10 cellular contexts compared by ENCODE assay signal in the genomic region with DNA sequence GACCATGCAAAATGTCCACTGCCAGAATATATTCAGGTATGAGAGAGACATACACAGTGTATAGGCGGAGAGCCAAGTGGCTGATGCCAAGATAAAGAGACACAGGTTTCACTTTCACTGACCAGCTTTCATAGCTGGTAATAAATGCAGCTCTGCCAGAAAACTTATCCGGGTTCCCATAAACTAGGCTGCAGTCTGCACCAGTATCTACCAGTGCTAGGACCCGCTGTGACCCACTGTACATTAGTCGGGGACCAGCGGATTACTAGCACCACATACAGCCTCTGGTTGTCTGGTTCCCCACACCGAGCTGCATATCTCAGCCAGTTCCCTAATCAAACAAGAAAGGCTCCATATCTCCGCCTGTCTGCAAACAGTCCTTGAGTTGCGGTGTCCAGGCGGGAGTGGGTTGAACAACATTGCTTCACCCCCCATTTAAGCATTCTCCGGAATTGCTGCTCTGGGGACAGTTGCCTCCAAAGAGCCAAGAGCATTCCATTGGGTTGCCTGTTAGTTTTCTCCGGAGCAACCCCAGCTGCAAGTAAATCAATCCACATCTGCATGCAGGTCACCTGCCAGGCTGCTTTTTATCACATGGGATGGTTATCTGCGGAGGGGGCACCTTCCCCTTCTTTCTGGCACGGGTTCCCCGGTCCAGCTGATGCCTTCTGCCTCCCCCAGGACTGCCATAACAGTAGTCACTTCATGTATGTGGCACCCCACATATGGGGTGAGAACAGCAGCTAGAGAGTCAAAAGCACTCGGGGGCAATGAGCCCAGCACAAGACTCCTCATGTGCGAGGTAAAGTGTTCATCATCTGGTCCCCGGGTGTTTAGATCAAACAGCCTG. TPM values are rescaled to one million over a fixed set of nuclear protein-coding genes. Genes with fewer than 3 reads are reported as not detected.
DNase-seq lines count a peak whose midpoint lies in the region; ATAC-seq, FAIRE-seq and TF ChIP-seq lines count a peak whose summit lies in the region.
"Had no signal": no experiment of that assay in that cellular context is flagged by ENCODE, and none has a peak within 500 bp of the region (broad histone marks: within the 10 kb centered on the region; RNA-seq: fewer than 3 reads in every experiment).

No MANE protein-coding gene starts in this region.

- H3K4me2 ChIP-seq in parathyroid adenoma (ENCODE audit: low read length) = peak overlapping the region; percentile 29
- H3K4me2 ChIP-seq in mesendoderm (ENCODE audit: low read length) = no peak overlapping the region

- intact Hi-C loops in esophagus squamous epithelium (cut with DNase I) = no loop called here

- H3K27ac ChIP-seq in esophagus squamous epithelium (peak overlapping the region in 1 of 4 donors; percentile 5), parathyroid adenoma (no peak overlapping the region), mesendoderm (ENCODE audit: low read depth, low read length) (no peak overlapping the region)

- H3K18ac ChIP-seq in mesendoderm (ENCODE audit: low read length) = no peak overlapping the region

- TF ChIP-seq POLR2A in esophagus squamous epithelium (IDR thresholded peaks at IDR 0.05) = no peak
- no peak for TF ChIP-seq POLR2A in GM12891 (IDR thresholded peaks at IDR 0.05; ENCODE audit: low read depth, low read length)

- no peaks in the 10 kb centered on the region for H3K79me2 ChIP-seq in parathyroid adenoma
- no peaks in the 10 kb centered on the region for H3K79me2 ChIP-seq in mesendoderm (ENCODE audit: control insufficient read depth, insufficient read depth, low read length)

- H4K8ac ChIP-seq in mesendoderm (ENCODE audit: low read depth, low read length) = no peak overlapping the region

- H3K4me1 ChIP-seq in esophagus squamous epithelium (peaks cover 7 to 25% (median 15%) of the 10 kb centered on the region in 3 donors), parathyroid adenoma (peaks cover 12% of the 10 kb centered on the region), mesendoderm (ENCODE audit: control insufficient read depth, low read depth, low read length) (no peaks in the 10 kb centered on the region)

- no peak overlapping the region for H2BK120ac ChIP-seq in mesendoderm (ENCODE audit: low read depth, low read length)

- no peak overlapping the region for H3K9ac ChIP-seq in parathyroid adenoma
- no peak overlapping the region for H3K9ac ChIP-seq in mesendoderm (ENCODE audit: low read length)

- no peak for ATAC-seq in GM19324 (IDR thresholded peaks at IDR 0.05; ENCODE audit: low FRiP score, unreplicated experiment)

- H2BK5ac ChIP-seq in mesendoderm (ENCODE audit: low read length) = no peak overlapping the region

- H3K36me3 ChIP-seq in esophagus squamous epithelium (no peaks in the 10 kb centered on the region), parathyroid adenoma (ENCODE audit: control insufficient read depth, insufficient read depth, low read length) (no peaks in the 10 kb centered on the region), mesendoderm (ENCODE audit: control insufficient read depth, insufficient read depth, low read length) (no peaks in the 10 kb centered on the region)

- no peaks in the 10 kb centered on the region for H3K79me1 ChIP-seq in mesendoderm (ENCODE audit: low read length)

- H3K36me3 Mint-ChIP-seq in activated naive CD8-positive, alpha-beta T cell treated with anti-CD3 and anti-CD28 coated beads for 36 hours = peaks cover 3% of the 10 kb centered on the region

- no peak overlapping the region for H3K4me3 Mint-ChIP-seq in activated naive CD8-positive, alpha-beta T cell treated with anti-CD3 and anti-CD28 coated beads for 36 hours
- H3K4me3 Mint-ChIP-seq: T-helper 1 cell treated with Interleukin-12 subunit alpha and Interleukin-12 subunit beta and Interleukin-4 antibody, amounts not matched to agents 30 μg/mL and 1 μg/mL, for 36 hours had no signal

- TF ChIP-seq CTCF in esophagus squamous epithelium (IDR thresholded peaks at IDR 0.05) (no peak), parathyroid adenoma (IDR thresholded peaks at IDR 0.05) (no peak)

- H3K4me3 ChIP-seq in esophagus squamous epithelium (peak overlapping the region; percentile 18 to 59 (median 37)), parathyroid adenoma (ENCODE audit: low read depth, low read length) (peak overlapping the region; percentile 16), mesendoderm (ENCODE audit: low read length) (no peak overlapping the region)

- DNase-seq in DMS153 treated with DMSO at 0.1 percent for 48 hours (lab: John Stamatoyannopoulos, UW; ENCODE audit: unreplicated experiment) = peak; percentile 6
- DNase-seq in OCI-M2 (lab: John Stamatoyannopoulos, UW; ENCODE audit: unreplicated experiment) = peak; percentile 11
- DNase-seq in esophagus squamous epithelium (lab: John Stamatoyannopoulos, UW) = no peak
- DNase-seq in mesendoderm = no peak
- DNase-seq in activated naive CD8-positive, alpha-beta T cell treated with anti-CD3 and anti-CD28 coated beads for 36 hours = no peak
- DNase-seq in GM12891 (ENCODE audit: insufficient read length, low spot score) = no peak
- DNase-seq: KG1 had no signal

- H3K4ac ChIP-seq in mesendoderm (ENCODE audit: low read depth, low read length) = no peak overlapping the region

- 33 to 50% methylated on average over 9 to 15 of the region's 17 CpGs for WGBS in esophagus squamous epithelium, 2 donors
- no CpG with 5 or more reads among the region's 17 CpGs for WGBS in mesendoderm (ENCODE audit: extremely low coverage, insufficient coverage, low lambda C conversion rate)

- H3K27me3 Mint-ChIP-seq in activated naive CD8-positive, alpha-beta T cell treated with anti-CD3 and anti-CD28 coated beads for 36 hours = no peaks in the 10 kb centered on the region

- H3K9me3 Mint-ChIP-seq in activated naive CD8-positive, alpha-beta T cell treated with anti-CD3 and anti-CD28 coated beads for 36 hours = no peaks in the 10 kb centered on the region
- H3K9me3 Mint-ChIP-seq: T-helper 1 cell treated with Interleukin-12 subunit alpha and Interleukin-12 subunit beta and Interleukin-4 antibody, amounts not matched to agents 30 μg/mL and 1 μg/mL, for 36 hours had no signal

- H3K9me3 ChIP-seq in esophagus squamous epithelium (no peaks in the 10 kb centered on the region), parathyroid adenoma (ENCODE audit: control insufficient read depth, low read length) (no peaks in the 10 kb centered on the region)

- H3K56ac ChIP-seq in mesendoderm (ENCODE audit: low read length) = no peak overlapping the region

- no peak overlapping the region for H3K27ac Mint-ChIP-seq in activated naive CD8-positive, alpha-beta T cell treated with anti-CD3 and anti-CD28 coated beads for 36 hours
- H3K27ac Mint-ChIP-seq: T-helper 1 cell treated with Interleukin-12 subunit alpha and Interleukin-12 subunit beta and Interleukin-4 antibody, amounts not matched to agents 30 μg/mL and 1 μg/mL, for 36 hours had no signal

- no peak overlapping the region for H4K5ac ChIP-seq in mesendoderm (ENCODE audit: low read length)

- peaks cover 3% of the 10 kb centered on the region for H3K4me1 Mint-ChIP-seq in activated naive CD8-positive, alpha-beta T cell treated with anti-CD3 and anti-CD28 coated beads for 36 hours

- H2BK15ac ChIP-seq in mesendoderm (replicated peaks; ENCODE audit: low read depth) = no peak overlapping the region

- H2AFZ ChIP-seq in parathyroid adenoma = peak overlapping the region; percentile 72

- no peak overlapping the region for H2AK5ac ChIP-seq in mesendoderm (ENCODE audit: low read length)

- FAIRE-seq in GM12891 (lab: Jason Lieb, UNC) = no peak

- no peak overlapping the region for H3K23ac ChIP-seq in mesendoderm (ENCODE audit: low read length)

- H3K27me3 ChIP-seq in esophagus squamous epithelium (no peaks in the 10 kb centered on the region), parathyroid adenoma (ENCODE audit: control insufficient read depth, insufficient read depth, low read length) (no peaks in the 10 kb centered on the region), mesendoderm (ENCODE audit: insufficient read depth, low read length, poor library complexity) (no peaks in the 10 kb centered on the region)

TF ChIP-seq in GM12891, 5 proteins besides CTCF, POLR2A, EP300 and RAD21:
- no peak for TF ChIP-seq POLR2AphosphoS5 (IDR thresholded peaks at IDR 0.05; ENCODE audit: low read depth, low read length)
- no peak for TF ChIP-seq POU2F2 (IDR thresholded peaks at IDR 0.05; ENCODE audit: low read depth, low read length)
- no peak for TF ChIP-seq TAF1 (IDR thresholded peaks at IDR 0.05; ENCODE audit: low read depth, low read length)
- TF ChIP-seq SPI1 (IDR thresholded peaks at IDR 0.05; ENCODE audit: low read depth, low read length) = no peak
- no peak for TF ChIP-seq PAX5 (IDR thresholded peaks at IDR 0.05; ENCODE audit: insufficient read depth, low read length, severe bottlenecking)
TF ChIP-seq in GM12891: peak in this region for 0.

RNA-seq across cellular contexts. Expression of gene KLHL23, which starts 18.0 kb away (rescaled TPM):
- total RNA-seq in esophagus squamous epithelium = 10 to 100 TPM in 1 of 4 donors, 1 to 10 TPM in 3; 1.3 to 11.3 (median 4.1) TPM
- polyA plus RNA-seq in mesendoderm (2013, experiment 1 of 2) = 30.5 TPM
- 30.2 TPM for polyA plus RNA-seq in mesendoderm (2013, experiment 2 of 2)
- total RNA-seq in activated naive CD8-positive, alpha-beta T cell treated with anti-CD3 and anti-CD28 coated beads for 36 hours = 10 to 100 TPM; 15.9 to 16.3 TPM
- polyA plus RNA-seq in GM12891 (2012; ENCODE audit: low read depth, missing spikeins) = 5.7 TPM

RNA-seq across cellular contexts. Expression of gene PHOSPHO2, which starts 21.3 kb away (rescaled TPM):
- total RNA-seq in esophagus squamous epithelium = 1 to 10 TPM; 1.9 to 4.6 (median 3.3) TPM
- 5.5 TPM for polyA plus RNA-seq in mesendoderm (2013, experiment 1 of 2)
- 4.9 TPM for polyA plus RNA-seq in mesendoderm (2013, experiment 2 of 2)
- total RNA-seq in activated naive CD8-positive, alpha-beta T cell treated with anti-CD3 and anti-CD28 coated beads for 36 hours = 1 to 10 TPM; 3.4 to 4.1 TPM
- 2.8 TPM for polyA plus RNA-seq in GM12891 (2012; ENCODE audit: low read depth, missing spikeins)

RNA-seq across cellular contexts. Expression of gene CFAP210, which starts 21.4 kb away (rescaled TPM):
- not detected for total RNA-seq in esophagus squamous epithelium
- 1.6 TPM for polyA plus RNA-seq in mesendoderm (2013, experiment 1 of 2)
- polyA plus RNA-seq in mesendoderm (2013, experiment 2 of 2) = 1.5 TPM
- total RNA-seq in activated naive CD8-positive, alpha-beta T cell treated with anti-CD3 and anti-CD28 coated beads for 36 hours = not detected
- polyA plus RNA-seq in GM12891 (2012; ENCODE audit: low read depth, missing spikeins) = not detected

Comparison
In these comparisons a context has a peak if more than half of its experiments do, and no peak if none do; other contexts are left out.
1. DNase-seq: peak in DMS153 treated with DMSO at 0.1 percent for 48 hours (single experiment) and OCI-M2 (single experiment); none in esophagus squamous epithelium (single experiment), mesendoderm (single experiment), activated naive CD8-positive, alpha-beta T cell treated with anti-CD3 and anti-CD28 coated beads for 36 hours (single experiment) and GM12891 (single experiment).